In the genomic region with DNA sequence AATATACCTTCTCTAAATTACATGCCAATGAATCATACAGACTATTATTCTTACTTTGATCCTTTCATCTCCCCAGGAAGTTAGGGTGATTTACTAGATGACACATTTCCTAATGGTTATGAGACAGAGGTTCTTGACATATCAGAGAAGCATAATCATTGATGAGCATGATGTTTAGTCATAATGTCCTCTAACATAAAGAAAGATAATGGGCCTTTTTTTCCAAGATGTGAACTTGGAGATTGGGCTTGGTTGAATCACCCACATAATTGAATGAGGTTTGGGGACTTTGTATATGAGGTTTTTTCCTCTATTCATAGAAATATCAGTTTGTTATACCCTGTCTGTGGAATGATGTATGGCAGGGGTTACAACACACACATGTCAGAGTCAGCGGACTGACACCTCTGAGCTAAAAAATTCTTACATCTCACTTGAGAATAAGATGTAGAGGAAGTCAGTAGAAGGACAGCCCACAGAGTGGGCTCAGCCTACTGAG, we compare ENCODE assay signal across 14 cellular contexts.
DNase-seq lines count a peak whose midpoint lies in the region; ATAC-seq and TF ChIP-seq lines count a peak whose summit lies in the region.
"Had no signal": no experiment of that assay in that cellular context is flagged by ENCODE, and none has a peak within 500 bp of the region (broad histone marks: within the 10 kb centered on the region; RNA-seq: fewer than 3 reads in every experiment).

No MANE protein-coding gene starts in this region.

- H3K4me1 Mint-ChIP-seq in activated T-cell treated with anti-CD3 and anti-CD28 coated beads, Interleukin-2, amount 50 U/mL, for 72 hours (ENCODE audit: low read depth): peaks cover 27% of the 10 kb centered on the region
- H3K4me1 Mint-ChIP-seq: B cell had no signal

- no peak overlapping the region for H3K4me3 ChIP-seq in Peyer's patch
- H3K4me3 ChIP-seq: pancreas, vagina had no signal

- H3K27ac ChIP-seq in RWPE1: no peak overlapping the region
- H3K27ac ChIP-seq in epithelial cell of prostate: peak overlapping the region; percentile 99
- no peak overlapping the region for H3K27ac ChIP-seq in Peyer's patch
- H3K27ac ChIP-seq: KMS-11, pancreas, vagina had no signal

- TF ChIP-seq POLR2A in Peyer's patch (IDR thresholded peaks at IDR 0.05): no peak

- POLR2A ChIA-PET in RWPE1 (lab: Yijun Ruan, JAX; ENCODE audit: low non-redundant PET): no interaction called here

- peak; percentile 93 to 94 for ATAC-seq in activated T-cell treated with anti-CD3 and anti-CD28 coated beads, Interleukin-2, amount 50 U/mL, for 72 hours (replicated peaks in 1 of 2)
- ATAC-seq in stimulated activated naive CD8-positive, alpha-beta T cell treated with anti-CD3 and anti-CD28 coated beads, Interleukin-15, Interleukin-2, amounts not matched to agents 100 U/mL and 50 U/mL, for 24 hours: peak; percentile 91
- no peak for ATAC-seq in Right ventricle myocardium inferior
- ATAC-seq: pancreas had no signal

- no peak for TF ChIP-seq CTCF in RWPE1 (conservative IDR thresholded peaks at IDR 0.05; ENCODE audit: low read depth)
- no peak for TF ChIP-seq CTCF in Peyer's patch (IDR thresholded peaks at IDR 0.05)

- H3K27ac Mint-ChIP-seq in activated T-cell treated with anti-CD3 and anti-CD28 coated beads, Interleukin-2, amount 50 U/mL, for 72 hours: no peak overlapping the region
- H3K27ac Mint-ChIP-seq: B cell had no signal

- intact Hi-C loops in Right ventricle myocardium inferior (cut with DNase I): no loop called here

- H3K36me3 Mint-ChIP-seq in activated T-cell treated with anti-CD3 and anti-CD28 coated beads, Interleukin-2, amount 50 U/mL, for 72 hours (ENCODE audit: insufficient read depth in 2 of 2): peaks cover 1 to 4% of the 10 kb centered on the region in 2 donors

- no peaks in the 10 kb centered on the region for H3K27me3 ChIP-seq in Peyer's patch
- H3K27me3 ChIP-seq: vagina had no signal

- CTCF ChIA-PET in RWPE1 (lab: Yijun Ruan, JAX): interaction anchor here (0.6 kb wide), 1 partner anchor 369 kb away, joined by 4 read pairs; no protein-coding TSS in a partner anchor

- H3K4me1 ChIP-seq in Peyer's patch: no peaks in the 10 kb centered on the region
- H3K4me1 ChIP-seq: pancreas, vagina had no signal

- peaks cover 13% of the 10 kb centered on the region for H3K27me3 Mint-ChIP-seq in activated T-cell treated with anti-CD3 and anti-CD28 coated beads, Interleukin-2, amount 50 U/mL, for 72 hours (ENCODE audit: low read depth)
- H3K27me3 Mint-ChIP-seq: B cell had no signal

- no peak overlapping the region for H3K4me3 Mint-ChIP-seq in activated T-cell treated with anti-CD3 and anti-CD28 coated beads, Interleukin-2, amount 50 U/mL, for 72 hours
- H3K4me3 Mint-ChIP-seq: B cell had no signal

- DNase-seq in activated T-cell treated with anti-CD3 and anti-CD28 coated beads, Interleukin-2, amount 50 U/mL, for 72 hours: no peak
- DNase-seq in activated T-cell treated with anti-CD3 and anti-CD28 coated beads for 4 hours (no peak), RWPE1 (ENCODE audit: low spot score) (peak; percentile 90), epithelial cell of prostate (ENCODE audit: low read depth, low spot score) (peak; percentile 90), Peyer's patch (no peak), Right ventricle myocardium inferior (ENCODE audit: missing footprints) (no peak)
- no peak for DNase-seq in stimulated activated naive CD8-positive, alpha-beta T cell treated with anti-CD3 and anti-CD28 coated beads, Interleukin-15, Interleukin-2, amounts not matched to agents 100 U/mL and 50 U/mL, for 24 hours
- no peak for DNase-seq in activated CD8-positive, alpha-beta memory T cell treated with anti-CD3 and anti-CD28 coated beads, Interleukin-2, amount 50 U/mL, for 48 hours
- DNase-seq: activated naive CD4-positive, alpha-beta T cell treated with Interleukin-2 at 50 U/mL for 16 hours; NCI-H526 treated with DMSO at 0.1 percent for 48 hours; pancreas had no signal

- H3K36me3 ChIP-seq in Peyer's patch: no peaks in the 10 kb centered on the region
- H3K36me3 ChIP-seq: pancreas, vagina had no signal

- H3K9me3 Mint-ChIP-seq in activated T-cell treated with anti-CD3 and anti-CD28 coated beads, Interleukin-2, amount 50 U/mL, for 72 hours: peaks cover 5 to 7% of the 10 kb centered on the region in 2 donors

- H3K9me3 ChIP-seq in Peyer's patch: no peaks in the 10 kb centered on the region
- H3K9me3 ChIP-seq: pancreas, vagina had no signal

Comparison
In these comparisons a context has a peak if more than half of its experiments do, and no peak if none do; other contexts are left out.
1. DNase-seq: peak in RWPE1 (single experiment) and epithelial cell of prostate (single experiment); none in activated T-cell treated with anti-CD3 and anti-CD28 coated beads, Interleukin-2, amount 50 U/mL, for 72 hours (0 of 2), activated T-cell treated with anti-CD3 and anti-CD28 coated beads for 4 hours (single experiment), stimulated activated naive CD8-positive, alpha-beta T cell treated with anti-CD3 and anti-CD28 coated beads, Interleukin-15, Interleukin-2, amounts not matched to agents 100 U/mL and 50 U/mL, for 24 hours (single experiment), activated CD8-positive, alpha-beta memory T cell treated with anti-CD3 and anti-CD28 coated beads, Interleukin-2, amount 50 U/mL, for 48 hours (single experiment), Peyer's patch (0 of 3) and Right ventricle myocardium inferior (single experiment).